Comparison of ENCODE assay signal across 1 cellular context in genomic region chr13:31162151-31163008, GRCh38.
A peak's percentile ranks its signal among the peaks of the same experiment; 100 is the strongest.
TF ChIP-seq lines count a peak whose summit lies in the region.

No MANE protein-coding gene starts in this region.

TF ChIP-seq in K562, 482 proteins besides CTCF, POLR2A, EP300 and RAD21 (continued from another document and continues in another):
- TF ChIP-seq ETS1 (conservative IDR thresholded peaks at IDR 0.05; ENCODE audit: control insufficient read depth, low read depth, low read length): peak; percentile 92
- peak; percentile 84 for TF ChIP-seq ATF3 (IDR thresholded peaks at IDR 0.05)
- no peak for TF ChIP-seq ATF3 (CRISPR knock-in tag; conservative IDR thresholded peaks at IDR 0.05)
- no peak for TF ChIP-seq ZNF175 (CRISPR knock-in tag; IDR thresholded peaks at IDR 0.05; ENCODE audit: low read depth)
- TF ChIP-seq NFATC3 (IDR thresholded peaks at IDR 0.05): no peak
- no peak for TF ChIP-seq NONO (IDR thresholded peaks at IDR 0.05; ENCODE audit: low read depth in 2 of 2, low read length in 1 of 2)
- no peak for TF ChIP-seq ZBTB1 (CRISPR knock-in tag; IDR thresholded peaks at IDR 0.05; ENCODE audit: borderline replicate concordance, low read depth)
- no peak for TF ChIP-seq POLR3G (IDR thresholded peaks at IDR 0.05; ENCODE audit: extremely low read depth, insufficient read length, insufficient replicate concordance)
- TF ChIP-seq RNF219 (CRISPR knock-in tag; IDR thresholded peaks at IDR 0.05): no peak
- TF ChIP-seq ATF2 (CRISPR knock-in tag; IDR thresholded peaks at IDR 0.05): no peak
- TF ChIP-seq ZNF232 (CRISPR knock-in tag; IDR thresholded peaks at IDR 0.05): no peak
- no peak for TF ChIP-seq ZNF76 (CRISPR knock-in tag; IDR thresholded peaks at IDR 0.05; ENCODE audit: borderline replicate concordance)
- TF ChIP-seq AFF1 (IDR thresholded peaks at IDR 0.05; ENCODE audit: low read depth in 1 of 2, partially characterized antibody in 2 of 2): peak in 1 of 2 experiments; percentile 97
- TF ChIP-seq RFX7 (CRISPR knock-in tag; IDR thresholded peaks at IDR 0.05): no peak
- TF ChIP-seq FOS (IDR thresholded peaks at IDR 0.05; ENCODE audit: extremely low read depth, insufficient read length): no peak
- TF ChIP-seq DIDO1 (tag; IDR thresholded peaks at IDR 0.05; ENCODE audit: low read depth): 0 out of 2 replicates have a peak, but pooled peaks have one; percentile 41
- no peak for TF ChIP-seq HSF4 (CRISPR knock-in tag; IDR thresholded peaks at IDR 0.05; ENCODE audit: borderline replicate concordance)
- no peak for TF ChIP-seq STAT5B (CRISPR knock-in tag; IDR thresholded peaks at IDR 0.05)
- TF ChIP-seq HDAC6 (IDR thresholded peaks at IDR 0.05; ENCODE audit: low read depth, low read length): no peak
- no peak for TF ChIP-seq ZNF239 (CRISPR knock-in tag; IDR thresholded peaks at IDR 0.05)
- no peak for TF ChIP-seq CBX5 (IDR thresholded peaks at IDR 0.05; ENCODE audit: borderline replicate concordance, low read depth)
- TF ChIP-seq ZNF717 (CRISPR knock-in tag; IDR thresholded peaks at IDR 0.05): no peak
- TF ChIP-seq IRF2 (CRISPR knock-in tag; IDR thresholded peaks at IDR 0.05): no peak
- peak; percentile 78; the same call in 1 of the 2 replicates for TF ChIP-seq ZNF766 (CRISPR knock-in tag; conservative IDR thresholded peaks at IDR 0.05)
- TF ChIP-seq PURB (CRISPR knock-in tag; IDR thresholded peaks at IDR 0.05; ENCODE audit: low read depth): no peak
- TF ChIP-seq IRF1 (CRISPR knock-in tag; IDR thresholded peaks at IDR 0.05; ENCODE audit: borderline replicate concordance): no peak
- no peak; the same call in 1 of the 2 replicates for TF ChIP-seq SIN3B (IDR thresholded peaks at IDR 0.05; ENCODE audit: low read depth)
- TF ChIP-seq ZFP30 (CRISPR knock-in tag; IDR thresholded peaks at IDR 0.05; ENCODE audit: borderline replicate concordance): no peak
- peak; percentile 61 for TF ChIP-seq SUPT5H (IDR thresholded peaks at IDR 0.05)
- peak; percentile 37 for TF ChIP-seq E2F8 (IDR thresholded peaks at IDR 0.05; ENCODE audit: low read depth, partially characterized antibody)
- no peak for TF ChIP-seq ID3 (CRISPR knock-in tag; IDR thresholded peaks at IDR 0.05)
- no peak for TF ChIP-seq ID3 (tag; IDR thresholded peaks at IDR 0.05)
- no peak for TF ChIP-seq ZC3H4 (CRISPR knock-in tag; IDR thresholded peaks at IDR 0.05; ENCODE audit: borderline replicate concordance)
- no peak for TF ChIP-seq CREB3 (tag; conservative IDR thresholded peaks at IDR 0.05; ENCODE audit: low read depth)
- no peak for TF ChIP-seq ZNF699 (CRISPR knock-in tag; IDR thresholded peaks at IDR 0.05; ENCODE audit: insufficient replicate concordance)
- peak; percentile 82 for TF ChIP-seq TBP (optimal IDR thresholded peaks at IDR 0.05; ENCODE audit: low read depth, low read length)
- no peak for TF ChIP-seq FIP1L1 (IDR thresholded peaks at IDR 0.05; ENCODE audit: low read depth, low read length, poor library complexity, severe bottlenecking)
- no peak for TF ChIP-seq ATF1 (CRISPR knock-in tag; IDR thresholded peaks at IDR 0.05)
- peak; percentile 96 for TF ChIP-seq ATF1 (tag; IDR thresholded peaks at IDR 0.05)
- peak; percentile 56; the same call in 1 of the 2 replicates for TF ChIP-seq EP400 (IDR thresholded peaks at IDR 0.05)
- peak in 1 of 2 experiments; percentile 11 for TF ChIP-seq E2F6 (IDR thresholded peaks at IDR 0.05; ENCODE audit: borderline replicate concordance in 1 of 2, extremely low read depth in 1 of 2, insufficient read depth in 1 of 2, insufficient read length in 1 of 2, low read depth in 1 of 2, low read length in 1 of 2, poor library complexity in 1 of 2, severe bottlenecking in 1 of 2)
- no peak for TF ChIP-seq PHB (CRISPR knock-in tag; IDR thresholded peaks at IDR 0.05)
- no peak for TF ChIP-seq THRA (IDR thresholded peaks at IDR 0.05)
- TF ChIP-seq ZBTB49 (CRISPR knock-in tag; IDR thresholded peaks at IDR 0.05; ENCODE audit: borderline replicate concordance): no peak
